Comparison of ENCODE assay signal across 1 cellular context in genomic region chr17:50265212-50265611, GRCh38.
TF ChIP-seq lines count a peak whose summit lies in the region.

No MANE protein-coding gene starts in this region.

TF ChIP-seq in H1, 55 proteins besides CTCF, POLR2A, EP300 and RAD21:
- TF ChIP-seq POU5F1 (IDR thresholded peaks at IDR 0.05; ENCODE audit: low read depth, low read length) (no peak), TEAD4 (IDR thresholded peaks at IDR 0.05; ENCODE audit: low read depth, low read length) (no peak), HDAC6 (IDR thresholded peaks at IDR 0.05; ENCODE audit: low read depth, low read length) (no peak), CEBPB (IDR thresholded peaks at IDR 0.05; ENCODE audit: low read depth, low read length) (no peak), NANOG (IDR thresholded peaks at IDR 0.05; ENCODE audit: insufficient read depth, low read depth, low read length, poor library complexity, severe bottlenecking) (no peak), USF2 (IDR thresholded peaks at IDR 0.05; ENCODE audit: low read length) (no peak), CBX8 (IDR thresholded peaks at IDR 0.05; ENCODE audit: borderline replicate concordance, low read depth, low read length) (no peak), EZH2 (IDR thresholded peaks at IDR 0.05; ENCODE audit: low read depth, low read length, severe bottlenecking) (no peak), SUZ12 (IDR thresholded peaks at IDR 0.05; ENCODE audit: low read length) (no peak), GTF2F1 (IDR thresholded peaks at IDR 0.05; ENCODE audit: borderline replicate concordance, low read depth, low read length) (no peak), YY1 (IDR thresholded peaks at IDR 0.05; ENCODE audit: low read depth, low read length) (no peak), KDM5A (IDR thresholded peaks at IDR 0.05; ENCODE audit: low read length) (no peak), JUND (IDR thresholded peaks at IDR 0.05; ENCODE audit: low read length) (no peak)
- TF ChIP-seq, protein P1, sequence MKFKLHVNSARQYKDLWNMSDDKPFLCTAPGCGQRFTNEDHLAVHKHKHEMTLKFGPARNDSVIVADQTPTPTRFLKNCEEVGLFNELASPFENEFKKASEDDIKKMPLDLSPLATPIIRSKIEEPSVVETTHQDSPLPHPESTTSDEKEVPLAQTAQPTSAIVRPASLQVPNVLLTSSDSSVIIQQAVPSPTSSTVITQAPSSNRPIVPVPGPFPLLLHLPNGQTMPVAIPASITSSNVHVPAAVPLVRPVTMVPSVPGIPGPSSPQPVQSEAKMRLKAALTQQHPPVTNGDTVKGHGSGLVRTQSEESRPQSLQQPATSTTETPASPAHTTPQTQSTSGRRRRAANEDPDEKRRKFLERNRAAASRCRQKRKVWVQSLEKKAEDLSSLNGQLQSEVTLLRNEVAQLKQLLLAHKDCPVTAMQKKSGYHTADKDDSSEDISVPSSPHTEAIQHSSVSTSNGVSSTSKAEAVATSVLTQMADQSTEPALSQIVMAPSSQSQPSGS (IDR thresholded peaks at IDR 0.05; ENCODE audit: low read length), result no peak
